ENCODE assay signal across 14 cellular contexts in genomic region chr12:93146970-93147369, GRCh38.
DNase-seq lines count a peak whose midpoint lies in the region; ATAC-seq and TF ChIP-seq lines count a peak whose summit lies in the region.
"Had no signal": no experiment of that assay in that cellular context is flagged by ENCODE, and none has a peak within 500 bp of the region (broad histone marks: within the 10 kb centered on the region; RNA-seq: fewer than 3 reads in every experiment).

No MANE protein-coding gene starts in this region.

- no peak for ATAC-seq in psoas muscle

- H3K4me3 Mint-ChIP-seq in immature natural killer cell = no peak overlapping the region
- H3K4me3 Mint-ChIP-seq: CD4-positive, alpha-beta memory T cell; HFFc6 had no signal

- POLR2A ChIA-PET in HEK293 (lab: Yijun Ruan, JAX) = no interaction called here

- no peaks in the 10 kb centered on the region for H3K9me2 ChIP-seq in Karpas-422 (replicated peaks; ENCODE audit: insufficient read depth, low read length)

- H3K9me3 Mint-ChIP-seq in immature natural killer cell = peaks cover 0 to 2% (median 0%) of the 10 kb centered on the region in 6 donors
- H3K9me3 Mint-ChIP-seq: HFFc6 had no signal

- TF ChIP-seq CTCF in 22Rv1 (IDR thresholded peaks at IDR 0.05) (no peak), HEK293 (tag by site-specific recombination; IDR thresholded peaks at IDR 0.05) (no peak), psoas muscle (IDR thresholded peaks at IDR 0.05) (no peak)

- H2AFZ ChIP-seq in Karpas-422 (ENCODE audit: low read length) = no peak overlapping the region

- intact Hi-C loops in psoas muscle (cut with DNase I) = no loop called here

- H3K4me1 ChIP-seq in HEK293 (ENCODE audit: control insufficient read depth, insufficient read depth, low read length) = peaks cover 4% of the 10 kb centered on the region; the same call in 1 of the 2 replicates
- H3K4me1 ChIP-seq in Karpas-422 (ENCODE audit: low read length) = no peaks in the 10 kb centered on the region
- peaks cover 33% of the 10 kb centered on the region for H3K4me1 ChIP-seq in psoas muscle

- H3K27ac Mint-ChIP-seq in immature natural killer cell = no peak overlapping the region
- H3K27ac Mint-ChIP-seq: CD4-positive, alpha-beta memory T cell; HFFc6 had no signal

- no peak overlapping the region for H3K4me2 ChIP-seq in Karpas-422 (ENCODE audit: low read depth, low read length, poor library complexity, severe bottlenecking)

- H3K4me3 ChIP-seq in HEK293 (ENCODE audit: low read depth, low read length) (no peak overlapping the region), Karpas-422 (ENCODE audit: low read length) (no peak overlapping the region), psoas muscle (no peak overlapping the region)

- H3K27me3 ChIP-seq in Karpas-422 (ENCODE audit: low read length) (no peaks in the 10 kb centered on the region), psoas muscle (ENCODE audit: insufficient read depth in 3 of 3, low read length in 2 of 3) (no peaks in the 10 kb centered on the region)

- DNase-seq in Karpas-422 (peak; percentile 15), psoas muscle (no peak), hippocampal formation (lab: John Stamatoyannopoulos, UW) (no peak), immature natural killer cell (no peak), nucleus accumbens (lab: John Stamatoyannopoulos, UW) (no peak)
- DNase-seq: C1 segment of cervical spinal cord; CD4-positive, alpha-beta memory T cell; COR-L47; DMS153; DND-41; GOT3; HFFc6 had no signal

- CTCF ChIA-PET in HEK293 (lab: Yijun Ruan, JAX) = no interaction called here

- H3K27me3 Mint-ChIP-seq in immature natural killer cell (ENCODE audit: low read depth in 3 of 3) = peaks cover 0 to 4% (median 4%) of the 10 kb centered on the region in 3 donors

- H3K36me3 Mint-ChIP-seq in immature natural killer cell = no peaks in the 10 kb centered on the region
- H3K36me3 Mint-ChIP-seq: CD4-positive, alpha-beta memory T cell had no signal

- no peaks in the 10 kb centered on the region for H3K79me2 ChIP-seq in Karpas-422 (ENCODE audit: low read length)

- no peaks in the 10 kb centered on the region for H4K20me1 ChIP-seq in Karpas-422 (ENCODE audit: insufficient read depth, low read depth, low read length)

- no peaks in the 10 kb centered on the region for H3K36me3 ChIP-seq in HEK293 (ENCODE audit: control insufficient read depth in 2 of 2, insufficient read depth in 1 of 2, low read length in 2 of 2)
- no peaks in the 10 kb centered on the region for H3K36me3 ChIP-seq in Karpas-422 (ENCODE audit: insufficient read depth, low read length)
- no peaks in the 10 kb centered on the region for H3K36me3 ChIP-seq in psoas muscle (ENCODE audit: insufficient read depth in 1 of 2, low read depth in 1 of 2)

- H3K9me3 ChIP-seq in HEK293 (ENCODE audit: control insufficient read depth, insufficient read depth, low read depth, low read length) (no peaks in the 10 kb centered on the region), Karpas-422 (ENCODE audit: low read length) (no peaks in the 10 kb centered on the region), psoas muscle (no peaks in the 10 kb centered on the region)

- H3K9ac ChIP-seq in Karpas-422 (ENCODE audit: low read length) = no peak overlapping the region

- no peaks in the 10 kb centered on the region for H3K4me1 Mint-ChIP-seq in immature natural killer cell
- H3K4me1 Mint-ChIP-seq: CD4-positive, alpha-beta memory T cell had no signal

- H3K27ac ChIP-seq in 22Rv1 (peak overlapping the region; percentile 77; the same call in 1 of the 2 replicates), HEK293 (ENCODE audit: extremely low read depth, low read depth, low read length) (no peak overlapping the region), Karpas-422 (ENCODE audit: low read length) (no peak overlapping the region), psoas muscle (peak overlapping the region; percentile 78)

TF ChIP-seq in HEK293, 187 proteins besides CTCF, POLR2A, EP300 and RAD21:
- TF ChIP-seq ZNF391 (tag by site-specific recombination; IDR thresholded peaks at IDR 0.05; ENCODE audit: borderline replicate concordance, low read depth) (no peak), PRDM6 (tag by site-specific recombination; IDR thresholded peaks at IDR 0.05) (peak; percentile 51; the same call in 1 of the 2 replicates), ZSCAN4 (tag by site-specific recombination; IDR thresholded peaks at IDR 0.05) (no peak), ZNF843 (tag by site-specific recombination; IDR thresholded peaks at IDR 0.05) (0 out of 2 replicates have a peak, but pooled peaks have one; percentile 24), ZNF544 (tag by site-specific recombination; IDR thresholded peaks at IDR 0.05) (no peak)

Comparison
In these comparisons a context has a peak if more than half of its experiments do, and no peak if none do; other contexts are left out.
1. H3K27ac ChIP-seq: peak in 22Rv1 (single experiment) and psoas muscle (single experiment); none in HEK293 (single experiment) and Karpas-422 (single experiment).